Comparison of ENCODE assay signal across 7 cellular contexts in the genomic region with DNA sequence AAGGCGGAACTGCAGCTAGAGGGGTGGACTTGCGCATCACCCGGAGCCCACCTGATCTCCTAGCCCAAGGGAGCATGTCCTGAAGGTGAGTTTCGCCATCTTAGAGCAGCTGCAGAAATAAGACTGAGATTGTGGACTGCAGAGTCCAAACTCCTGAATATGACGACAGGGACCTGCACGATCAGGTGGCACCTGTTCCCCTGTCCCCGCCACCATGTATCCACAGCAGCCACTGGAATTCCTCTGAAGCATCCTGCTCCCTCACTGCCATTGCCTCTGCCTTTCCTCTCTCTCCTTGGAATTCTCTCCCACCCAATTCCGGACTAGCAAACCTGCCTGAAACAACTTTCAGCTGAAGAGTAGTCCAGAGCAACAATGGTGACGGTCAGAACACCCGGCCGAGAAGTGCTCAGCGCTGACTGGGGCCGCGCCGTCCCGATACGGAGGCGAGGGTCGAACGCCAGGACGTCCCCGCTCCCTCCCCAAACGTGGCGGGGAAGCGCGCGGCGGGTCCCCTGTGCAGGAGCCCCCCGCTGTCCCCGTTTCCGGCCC. TPM values are rescaled to one million over a fixed set of nuclear protein-coding genes. Genes with fewer than 3 reads are reported as not detected.
DNase-seq lines count a peak whose midpoint lies in the region; ATAC-seq and TF ChIP-seq lines count a peak whose summit lies in the region.

No MANE protein-coding gene starts in this region.

- no peak for DNase-seq in GM23248
- DNase-seq in PC-9 = no peak
- no peak for DNase-seq in esophagus muscularis mucosa (ENCODE audit: extremely low spot score)
- DNase-seq in prostate gland (ENCODE audit: low spot score) = no peak
- no peak for DNase-seq in NCI-H345 treated with DMSO at 0.1 percent for 48 hours (lab: John Stamatoyannopoulos, UW; ENCODE audit: unreplicated experiment)
- no peak for DNase-seq in AML-193 (lab: John Stamatoyannopoulos, UW)

- CTCF ChIA-PET in PC-9 (lab: Charles Lee) = no interaction called here

- H3K9me3 ChIP-seq in GM23248 (ENCODE audit: low read depth) (no peaks in the 10 kb centered on the region), PC-9 (ENCODE audit: insufficient read depth, low read depth) (no peaks in the 10 kb centered on the region), esophagus muscularis mucosa (no peaks in the 10 kb centered on the region), prostate gland (no peaks in the 10 kb centered on the region)

- H3K27ac ChIP-seq in GM23248 (0 out of 2 replicates have a peak overlapping the region, but pooled peaks have one; percentile 11), PC-9 (no peak overlapping the region), esophagus muscularis mucosa (replicated peaks in 1 of 4) (peak overlapping the region; percentile 81 to 88 (median 86)), prostate gland (peak overlapping the region; percentile 25 to 83)

- POLR2A ChIA-PET in PC-9 (lab: Charles Lee; ENCODE audit: unreplicated experiment) = no interaction called here

- H4K20me1 ChIP-seq in GM23248 (ENCODE audit: insufficient read depth) (peaks cover 8% of the 10 kb centered on the region; the same call in 1 of the 2 replicates), PC-9 (ENCODE audit: insufficient read depth) (peaks cover 11% of the 10 kb centered on the region)

- H3K4me1 ChIP-seq in GM23248 (ENCODE audit: insufficient read depth) (peaks cover 22% of the 10 kb centered on the region), PC-9 (replicated peaks; ENCODE audit: insufficient read depth) (peaks cover 15% of the 10 kb centered on the region), esophagus muscularis mucosa (peaks cover 34 to 48% (median 44%) of the 10 kb centered on the region in 4 donors), prostate gland (replicated peaks) (peaks cover 11% of the 10 kb centered on the region)

- in situ Hi-C loops in GM23248 (cut with MboI) = no loop called here

- H3K9ac ChIP-seq in GM23248 = peak overlapping the region; percentile 97

- peak overlapping the region; percentile 93 for H3K4me3 ChIP-seq in GM23248
- peak overlapping the region; percentile 95 for H3K4me3 ChIP-seq in PC-9
- peak overlapping the region; percentile 73 to 92 (median 80) for H3K4me3 ChIP-seq in esophagus muscularis mucosa
- H3K4me3 ChIP-seq in prostate gland = peak overlapping the region; percentile 88 to 99

- TF ChIP-seq EP300 in esophagus muscularis mucosa (IDR thresholded peaks at IDR 0.05) = no peak

- H3K27me3 ChIP-seq in GM23248 (replicated peaks; ENCODE audit: insufficient read depth) (no peaks in the 10 kb centered on the region), PC-9 (ENCODE audit: insufficient read depth, low read depth) (no peaks in the 10 kb centered on the region), esophagus muscularis mucosa (no peaks in the 10 kb centered on the region), prostate gland (replicated peaks; ENCODE audit: insufficient read depth) (no peaks in the 10 kb centered on the region)

- H3K4me2 ChIP-seq in GM23248 (ENCODE audit: unreplicated experiment) (peak overlapping the region; percentile 76), PC-9 (peak overlapping the region; percentile 93)

- ATAC-seq in HG02759 (IDR thresholded peaks at IDR 0.05; ENCODE audit: unreplicated experiment) = no peak

- H3F3A ChIP-seq in GM23248 (ENCODE audit: insufficient read depth) (no peaks in the 10 kb centered on the region), PC-9 (ENCODE audit: insufficient read depth, low read depth) (no peaks in the 10 kb centered on the region)

- intact Hi-C loops in PC-9 (cut with micrococcal nuclease; ENCODE audit: unreplicated experiment) = no loop called here
- intact Hi-C loops in esophagus muscularis mucosa (cut with DNase I) = no loop called here
- intact Hi-C loops in prostate gland (cut with DNase I) = loop anchor here (10.0 kb wide), 1 partner anchor 219 kb away; no protein-coding TSS in a partner anchor

- H3K36me3 ChIP-seq in GM23248 (ENCODE audit: low read depth) (no peaks in the 10 kb centered on the region), PC-9 (ENCODE audit: low read depth) (no peaks in the 10 kb centered on the region), esophagus muscularis mucosa (no peaks in the 10 kb centered on the region), prostate gland (no peaks in the 10 kb centered on the region)

- no TSS peak for BruUV-seq in PC-9 (replicated peaks; lab: Mats Ljungman, UMichigan)

- 17 to 19% methylated on average over 29 to 31 of the region's 31 CpGs for WGBS in GM23248 (ENCODE audit: low coverage in 1 of 2, low lambda C conversion rate in 2 of 2, missing lambda C conversion rate in 2 of 2), 2 experiments
- WGBS in esophagus muscularis mucosa = 26% methylated on average over 22 of the region's 31 CpGs
- WGBS in prostate gland = 14% methylated on average over 31 of the region's 31 CpGs

- H3K79me2 ChIP-seq in GM23248 (ENCODE audit: insufficient read depth) (peaks cover 43% of the 10 kb centered on the region), PC-9 (ENCODE audit: low read depth) (peaks cover 40% of the 10 kb centered on the region)

- peak overlapping the region; percentile 88 for H2AFZ ChIP-seq in GM23248
- peak overlapping the region; percentile 92 for H2AFZ ChIP-seq in PC-9

- TF ChIP-seq POLR2A in esophagus muscularis mucosa (IDR thresholded peaks at IDR 0.05; ENCODE audit: low read depth) (no peak), prostate gland (IDR thresholded peaks at IDR 0.05) (no peak)

- H3K9me2 ChIP-seq in GM23248 (ENCODE audit: insufficient read depth) (no peaks in the 10 kb centered on the region), PC-9 (ENCODE audit: insufficient read depth) (no peaks in the 10 kb centered on the region)

- TF ChIP-seq CTCF in PC-9 (conservative IDR thresholded peaks at IDR 0.05) = no peak
- TF ChIP-seq CTCF in esophagus muscularis mucosa (IDR thresholded peaks at IDR 0.05) = no peak
- TF ChIP-seq CTCF in prostate gland (IDR thresholded peaks at IDR 0.05) = no peak

RNA-seq across cellular contexts. Expression of gene FAM120B, which starts 0.7 kb away (rescaled TPM):
- 12.0 and 17.1 TPM in 2 replicates for total RNA-seq in GM23248 (2014; rRNA removed; shearing (Covaris generic))
- polyA plus RNA-seq in GM23248 (2016; fragmentation: Nextera tagmentation; extraction: Ambion mirVana) = 28.5 and 29.1 TPM in 2 replicates
- total RNA-seq in PC-9 (2021) (13.6 and 14.3 TPM in 2 replicates), esophagus muscularis mucosa (10 to 100 TPM; 28.1 to 49.0 (median 33.7) TPM), prostate gland (10 to 100 TPM; 28.8 to 45.0 TPM)

RNA-seq across cellular contexts. Expression of gene DLL1, which starts 15.0 kb away (rescaled TPM):
- 0.38 and 0.86 TPM in 2 replicates for total RNA-seq in GM23248 (2014; rRNA removed; shearing (Covaris generic))
- polyA plus RNA-seq in GM23248 (2016; fragmentation: Nextera tagmentation; extraction: Ambion mirVana) = 0.30 and 0.68 TPM in 2 replicates
- total RNA-seq in PC-9 (2021) = not detected in 2 replicates
- 1 to 10 TPM; 3.7 to 8.8 (median 6.6) TPM for total RNA-seq in esophagus muscularis mucosa
- total RNA-seq in prostate gland = 10 to 100 TPM; 16.0 to 40.4 TPM
